Comparison of ENCODE assay signal across 10 cellular contexts in the genomic region with DNA sequence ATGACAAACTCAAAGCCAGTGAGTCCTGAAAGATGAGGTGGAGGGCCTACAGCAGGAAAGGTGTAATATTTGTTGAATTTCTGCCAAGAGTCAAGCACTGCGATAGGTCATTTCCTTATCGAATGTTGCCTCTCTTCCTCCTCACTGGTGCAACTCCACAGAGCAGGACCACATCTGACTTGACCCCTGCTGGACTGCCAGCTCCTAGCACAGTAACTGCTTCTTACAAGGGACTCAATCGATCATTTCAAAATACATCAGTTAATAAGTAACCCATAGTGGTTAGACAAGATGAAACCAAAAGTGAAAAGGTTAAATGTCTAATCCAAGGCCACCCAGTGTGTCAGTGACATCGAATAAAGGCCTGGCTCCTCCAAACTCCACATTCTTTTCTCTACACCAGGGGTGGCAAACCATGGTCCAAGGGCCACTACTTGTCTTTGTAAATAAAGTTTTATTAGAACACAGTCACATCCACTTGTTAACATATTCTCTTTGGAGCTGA.
DNase-seq lines count a peak whose midpoint lies in the region; ATAC-seq and TF ChIP-seq lines count a peak whose summit lies in the region.
"Had no signal": no experiment of that assay in that cellular context is flagged by ENCODE, and none has a peak within 500 bp of the region (broad histone marks: within the 10 kb centered on the region; RNA-seq: fewer than 3 reads in every experiment).

No MANE protein-coding gene starts in this region.

- H3K9me3 ChIP-seq in SJSA1 (replicated peaks) (no peaks in the 10 kb centered on the region), thyroid gland (no peaks in the 10 kb centered on the region), MG63 (no peaks in the 10 kb centered on the region), Peyer's patch (no peaks in the 10 kb centered on the region)

- TF ChIP-seq CTCF in 22Rv1 (IDR thresholded peaks at IDR 0.05): peak; percentile 18
- no peak for TF ChIP-seq CTCF in thyroid gland (IDR thresholded peaks at IDR 0.05)
- TF ChIP-seq CTCF in Peyer's patch (IDR thresholded peaks at IDR 0.05): peak in 3 of 6 experiments; percentile 19 to 32 (median 30)

- H3K27me3 ChIP-seq in SJSA1 (replicated peaks) (no peaks in the 10 kb centered on the region), thyroid gland (no peaks in the 10 kb centered on the region), MG63 (no peaks in the 10 kb centered on the region), Peyer's patch (no peaks in the 10 kb centered on the region)

- H3K4me3 ChIP-seq in SJSA1 (no peak overlapping the region), thyroid gland (replicated peaks in 1 of 3) (no peak overlapping the region), MG63 (no peak overlapping the region), Peyer's patch (no peak overlapping the region)

- peak; percentile 80 for ATAC-seq in HG03025 (IDR thresholded peaks at IDR 0.05; ENCODE audit: low FRiP score, unreplicated experiment)

- H3K4me1 ChIP-seq in SJSA1 (replicated peaks): peaks cover 49% of the 10 kb centered on the region
- H3K4me1 ChIP-seq in thyroid gland: peaks cover 18 to 34% of the 10 kb centered on the region in 2 donors
- no peaks in the 10 kb centered on the region for H3K4me1 ChIP-seq in Peyer's patch

- TF ChIP-seq POLR2A in thyroid gland (IDR thresholded peaks at IDR 0.05): no peak
- TF ChIP-seq POLR2A in Peyer's patch (IDR thresholded peaks at IDR 0.05): no peak

- WGBS in thyroid gland, 2 donors: 71 to 80% methylated on average over 4 of the region's 4 CpGs

- H3K27ac ChIP-seq in 22Rv1 (peak overlapping the region; percentile 33), SJSA1 (peak overlapping the region; percentile 74), thyroid gland (no peak overlapping the region), Peyer's patch (no peak overlapping the region)

- peak; percentile 62 for DNase-seq in GM19240 (ENCODE audit: insufficient read length, low spot score)
- DNase-seq in SJSA1 (ENCODE audit: low read depth in 1 of 2, low spot score in 2 of 2): peak in 1 of 2 experiments; percentile 50
- DNase-seq in thyroid gland: no peak
- DNase-seq in MG63: no peak
- no peak for DNase-seq in Peyer's patch
- DNase-seq in H4 (ENCODE audit: low spot score): no peak
- DNase-seq: HCEC 1CT, SHP77 treated with DMSO at 0.1 percent for 48 hours had no signal

- no peaks in the 10 kb centered on the region for H3K36me3 ChIP-seq in SJSA1
- H3K36me3 ChIP-seq in thyroid gland: no peaks in the 10 kb centered on the region
- H3K36me3 ChIP-seq in MG63: no peaks in the 10 kb centered on the region
- H3K36me3 ChIP-seq in Peyer's patch: no peaks in the 10 kb centered on the region

- intact Hi-C loops in thyroid gland (cut with DNase I): no loop called here

Comparison
In these comparisons a context has a peak if more than half of its experiments do, and no peak if none do; other contexts are left out.
1. H3K27ac ChIP-seq: peak in 22Rv1 (single experiment) and SJSA1 (single experiment); none in thyroid gland (0 of 3) and Peyer's patch (0 of 4).